Comparison of ENCODE assay signal across 18 cellular contexts in the genomic region with DNA sequence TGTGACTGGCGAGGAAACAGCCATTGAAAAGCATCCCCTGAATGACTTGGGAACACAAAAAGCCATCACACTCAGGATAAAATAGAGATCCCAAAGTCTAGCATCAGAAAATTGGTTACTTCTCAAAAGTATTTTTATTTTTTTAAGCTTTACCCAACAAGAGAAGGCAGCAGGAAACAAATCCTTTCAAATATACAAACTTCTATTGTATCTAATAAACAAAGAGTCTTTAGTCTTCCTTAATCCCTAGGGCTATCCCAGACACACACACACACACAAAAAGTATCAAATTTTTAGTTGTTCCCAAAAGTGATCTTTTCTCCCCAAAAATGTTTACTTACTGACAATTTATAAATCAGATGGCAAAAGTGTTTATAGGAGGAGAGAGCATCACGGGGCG. TPM values are rescaled to one million over a fixed set of nuclear protein-coding genes. Genes with fewer than 3 reads are reported as not detected.
A peak's percentile ranks its signal among the peaks of the same experiment; 100 is the strongest.
DNase-seq lines count a peak whose midpoint lies in the region; ATAC-seq and TF ChIP-seq lines count a peak whose summit lies in the region.
"Had no signal": no experiment of that assay in that cellular context is flagged by ENCODE, and none has a peak within 500 bp of the region (broad histone marks: within the 10 kb centered on the region; RNA-seq: fewer than 3 reads in every experiment).

No MANE protein-coding gene starts in this region.

- CTCF ChIA-PET in activated CD4-positive, alpha-beta memory T cell treated with anti-CD3 and anti-CD28 coated beads, Interleukin-2, amount 10 ng/mL, durations not matched to agents 7 days and 5 days (lab: Charles Lee), result no interaction called here

- peaks cover 0 to 14% (median 2%) of the 10 kb centered on the region in 5 experiments for H3K9me3 Mint-ChIP-seq in brain
- H3K9me3 Mint-ChIP-seq in activated CD4-positive, alpha-beta memory T cell treated with anti-CD3 and anti-CD28 coated beads, Interleukin-2, amount 10 ng/mL, durations not matched to agents 7 days and 5 days, result no peaks in the 10 kb centered on the region
- H3K9me3 Mint-ChIP-seq: CD4-positive, alpha-beta T cell had no signal

- H3K27me3 Mint-ChIP-seq in brain, result peaks cover 4% of the 10 kb centered on the region
- H3K27me3 Mint-ChIP-seq in activated CD4-positive, alpha-beta memory T cell treated with anti-CD3 and anti-CD28 coated beads, Interleukin-2, amount 10 ng/mL, durations not matched to agents 7 days and 5 days, result peaks cover 16% of the 10 kb centered on the region

- TF ChIP-seq CTCF in brain (conservative IDR thresholded peaks at IDR 0.05), result no peak

- H3K36me3 Mint-ChIP-seq in brain, result no peaks in the 10 kb centered on the region
- H3K36me3 Mint-ChIP-seq in activated CD4-positive, alpha-beta memory T cell treated with anti-CD3 and anti-CD28 coated beads, Interleukin-2, amount 10 ng/mL, durations not matched to agents 7 days and 5 days (ENCODE audit: low read depth), result no peaks in the 10 kb centered on the region

- DNase-seq in COLO829 (ENCODE audit: low spot score) (peak; percentile 35), medulla oblongata (ENCODE audit: extremely low spot score) (peak; percentile 27), pons (ENCODE audit: low spot score) (peak; percentile 65), NCI-H1436 treated with DMSO at 0.1 percent for 48 hours (lab: John Stamatoyannopoulos, UW) (no peak), NCI-H1436 (lab: John Stamatoyannopoulos, UW) (no peak)
- no peak for DNase-seq in activated CD4-positive, alpha-beta memory T cell treated with anti-CD3 and anti-CD28 coated beads, Interleukin-2, amount 10 ng/mL, durations not matched to agents 7 days and 5 days
- DNase-seq: CD4-positive, alpha-beta T cell; DMS153; GDM1; KG1; NCI-H1417; NCI-H1930; NCI-H345; NCI-H524 treated with DMSO at 0.1 percent for 48 hours; RPMI8226; SHP77 treated with DMSO at 0.1 percent for 48 hours had no signal

- POLR2A ChIA-PET in activated CD4-positive, alpha-beta memory T cell treated with anti-CD3 and anti-CD28 coated beads, Interleukin-2, amount 10 ng/mL, durations not matched to agents 7 days and 5 days (lab: Charles Lee), result no interaction called here

- H3K4me1 Mint-ChIP-seq in brain, result peaks cover 37% of the 10 kb centered on the region
- H3K4me1 Mint-ChIP-seq in activated CD4-positive, alpha-beta memory T cell treated with anti-CD3 and anti-CD28 coated beads, Interleukin-2, amount 10 ng/mL, durations not matched to agents 7 days and 5 days, result no peaks in the 10 kb centered on the region

- no peak for ATAC-seq in HG02642 (IDR thresholded peaks at IDR 0.05; ENCODE audit: poor library complexity, unreplicated experiment)

- H3K4me3 Mint-ChIP-seq in brain, result peak overlapping the region; percentile 10 to 59 (median 21)
- no peak overlapping the region for H3K4me3 Mint-ChIP-seq in activated CD4-positive, alpha-beta memory T cell treated with anti-CD3 and anti-CD28 coated beads, Interleukin-2, amount 10 ng/mL, durations not matched to agents 7 days and 5 days
- H3K4me3 Mint-ChIP-seq: CD4-positive, alpha-beta T cell had no signal

- peak overlapping the region; percentile 34 to 95 (median 67) for H3K27ac Mint-ChIP-seq in brain
- H3K27ac Mint-ChIP-seq in activated CD4-positive, alpha-beta memory T cell treated with anti-CD3 and anti-CD28 coated beads, Interleukin-2, amount 10 ng/mL, durations not matched to agents 7 days and 5 days, result no peak overlapping the region
- H3K27ac Mint-ChIP-seq: CD4-positive, alpha-beta T cell had no signal

RNA-seq across cellular contexts. Expression of a gene that starts 33.2 kb away (rescaled TPM):
- 150 TPM for polyA plus RNA-seq in brain (ENCODE audit: insufficient read depth, low read depth, low replicate concordance)
- under 1 TPM in 1 of 2 experiments, not detected in 1; 0.05 TPM for total RNA-seq in activated CD4-positive, alpha-beta memory T cell treated with anti-CD3 and anti-CD28 coated beads, Interleukin-2, amount 10 ng/mL, durations not matched to agents 7 days and 5 days

Comparison
In these comparisons a context has a peak if more than half of its experiments do, and no peak if none do; other contexts are left out.
1. DNase-seq: peak in COLO829 (single experiment), medulla oblongata (single experiment) and pons (single experiment); none in NCI-H1436 treated with DMSO at 0.1 percent for 48 hours (single experiment), activated CD4-positive, alpha-beta memory T cell treated with anti-CD3 and anti-CD28 coated beads, Interleukin-2, amount 10 ng/mL, durations not matched to agents 7 days and 5 days (single experiment) and NCI-H1436 (single experiment).